In the genomic region with DNA sequence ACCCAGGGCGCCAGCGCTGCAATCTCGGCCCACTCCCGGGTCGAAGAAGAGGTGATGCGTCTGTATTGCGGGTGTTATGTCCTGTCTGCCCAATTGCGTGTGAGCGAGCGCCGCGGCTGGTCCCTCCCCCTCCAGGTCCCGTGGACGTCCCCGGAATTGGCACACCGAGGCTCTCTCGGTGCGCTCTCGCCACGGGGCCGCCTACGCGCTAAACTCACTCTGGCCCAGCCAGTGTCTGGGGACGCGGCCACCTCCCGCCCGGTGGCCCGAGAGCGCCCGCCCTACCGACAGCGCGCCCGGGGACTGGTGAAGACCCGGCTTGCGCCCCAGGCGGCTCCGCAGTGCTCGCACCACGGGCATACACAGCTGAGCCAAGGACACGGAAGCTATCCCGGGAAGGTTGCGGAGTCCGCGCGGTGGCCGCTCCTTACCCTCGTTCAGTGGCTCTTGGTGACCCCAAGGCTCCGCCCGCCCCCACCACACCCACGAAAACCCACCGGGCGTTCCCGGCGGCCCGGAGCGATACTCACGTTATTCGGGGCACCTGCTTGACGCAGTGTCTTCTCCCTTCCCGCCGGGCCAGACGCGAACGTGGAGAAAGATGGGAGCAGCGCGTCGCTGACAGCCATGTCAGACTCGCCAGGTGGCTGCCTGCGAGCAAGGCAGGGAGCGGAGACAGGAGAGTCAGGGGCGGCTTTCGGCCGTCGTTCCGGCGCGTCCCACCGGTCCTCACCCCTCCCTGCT, we compare ENCODE assay signal across 8 cellular contexts. TPM values are rescaled to one million over a fixed set of nuclear protein-coding genes. Genes with fewer than 3 reads are reported as not detected.
DNase-seq lines count a peak whose midpoint lies in the region; ATAC-seq and TF ChIP-seq lines count a peak whose summit lies in the region.

No MANE protein-coding gene starts in this region.

- DNase-seq in activated T-helper 2 cell treated with anti-CD3 and anti-CD28 coated beads, Interferon-gamma antibody, Interleukin-2, Interleukin-4, amounts not matched to agents 10 μg/mL and 5 μg/mL and 100 μg/mL, durations not matched to agents 14 hours and 24 hours and 36 hours (ENCODE audit: low spot score) = peak; percentile 18
- peak; percentile 84 for DNase-seq in Right ventricle myocardium superior
- no peak for DNase-seq in neuronal stem cell (ENCODE audit: low spot score)
- DNase-seq in A172 (ENCODE audit: low spot score) = no peak
- no peak for DNase-seq in NCI-H128 (lab: John Stamatoyannopoulos, UW; ENCODE audit: unreplicated experiment)
- no peak for DNase-seq in NAMALWA (ENCODE audit: low spot score)

- no peak overlapping the region for H2BK120ac ChIP-seq in neuronal stem cell (ENCODE audit: low read depth, low read length)

- no peak overlapping the region for H3K27ac Mint-ChIP-seq in activated T-helper 2 cell treated with anti-CD3 and anti-CD28 coated beads, Interferon-gamma antibody, Interleukin-2, Interleukin-4, amounts not matched to agents 10 μg/mL and 5 μg/mL and 100 μg/mL, durations not matched to agents 14 hours and 24 hours and 36 hours

- no peak; the same call in 1 of the 2 replicates for TF ChIP-seq CTCF in C4-2B (conservative IDR thresholded peaks at IDR 0.05)

- peaks cover 5% of the 10 kb centered on the region for H3K4me1 Mint-ChIP-seq in activated T-helper 2 cell treated with anti-CD3 and anti-CD28 coated beads, Interferon-gamma antibody, Interleukin-2, Interleukin-4, amounts not matched to agents 10 μg/mL and 5 μg/mL and 100 μg/mL, durations not matched to agents 14 hours and 24 hours and 36 hours (ENCODE audit: low read depth)

- no peaks in the 10 kb centered on the region for H3K79me1 ChIP-seq in neuronal stem cell (ENCODE audit: low read depth, low read length)

- no peak overlapping the region for H4K91ac ChIP-seq in neuronal stem cell (ENCODE audit: low read depth, low read length, poor library complexity)

- H3K4ac ChIP-seq in neuronal stem cell (ENCODE audit: low read length) = no peak overlapping the region

- H3K4me3 Mint-ChIP-seq in activated T-helper 2 cell treated with anti-CD3 and anti-CD28 coated beads, Interferon-gamma antibody, Interleukin-2, Interleukin-4, amounts not matched to agents 10 μg/mL and 5 μg/mL and 100 μg/mL, durations not matched to agents 14 hours and 24 hours and 36 hours (ENCODE audit: low read depth) = peak overlapping the region; percentile 71

- peak overlapping the region; percentile 68 for H3K27ac ChIP-seq in C4-2B
- no peak overlapping the region for H3K27ac ChIP-seq in HUES48 (ENCODE audit: low read depth, low read length)
- no peak overlapping the region for H3K27ac ChIP-seq in neuronal stem cell (replicated peaks; ENCODE audit: low read length)

- no peak overlapping the region for H2BK5ac ChIP-seq in neuronal stem cell (ENCODE audit: low read length)

- no peak overlapping the region for H2BK12ac ChIP-seq in neuronal stem cell (ENCODE audit: low read length)

- peak overlapping the region; percentile 91 for H3K23ac ChIP-seq in neuronal stem cell (ENCODE audit: low read depth, low read length, poor library complexity)

- H3K9ac ChIP-seq in HUES48 (ENCODE audit: low read depth, low read length) (no peak overlapping the region), neuronal stem cell (ENCODE audit: low read depth, low read length, poor library complexity) (peak overlapping the region; percentile 50)

- peak overlapping the region; percentile 78 for H3K18ac ChIP-seq in neuronal stem cell (ENCODE audit: low read length)

- H3K36me3 Mint-ChIP-seq in activated T-helper 2 cell treated with anti-CD3 and anti-CD28 coated beads, Interferon-gamma antibody, Interleukin-2, Interleukin-4, amounts not matched to agents 10 μg/mL and 5 μg/mL and 100 μg/mL, durations not matched to agents 14 hours and 24 hours and 36 hours (ENCODE audit: low read depth) = peaks cover 3% of the 10 kb centered on the region

- peak overlapping the region; percentile 86 for H2AK5ac ChIP-seq in neuronal stem cell (ENCODE audit: low read depth, low read length)

- peaks cover 58% of the 10 kb centered on the region for H3K27me3 Mint-ChIP-seq in activated T-helper 2 cell treated with anti-CD3 and anti-CD28 coated beads, Interferon-gamma antibody, Interleukin-2, Interleukin-4, amounts not matched to agents 10 μg/mL and 5 μg/mL and 100 μg/mL, durations not matched to agents 14 hours and 24 hours and 36 hours (ENCODE audit: low read depth)

- peak; percentile 32 for ATAC-seq in Right ventricle myocardium superior (ENCODE audit: poor library complexity)

- H3K36me3 ChIP-seq in HUES48 (ENCODE audit: control insufficient read depth, insufficient read depth, low read length) = peaks cover 11% of the 10 kb centered on the region
- H3K36me3 ChIP-seq in neuronal stem cell (replicated peaks in 1 of 2; ENCODE audit: control insufficient read depth in 2 of 2, insufficient read depth in 2 of 2, low read length in 2 of 2) = no peaks in the 10 kb centered on the region

- intact Hi-C loops in activated T-helper 2 cell treated with anti-CD3 and anti-CD28 coated beads, Interferon-gamma antibody, Interleukin-2, Interleukin-4, amounts not matched to agents 10 μg/mL and 5 μg/mL and 100 μg/mL, durations not matched to agents 14 hours and 24 hours and 36 hours (cut with micrococcal nuclease) = loop anchor here (5.0 to 10.0 kb wide), 3 partner anchors 206 to 1826 kb away; partner anchors contain the start of gene RAD23B
- intact Hi-C loops in Right ventricle myocardium superior (cut with DNase I) = loop anchor here (5.0 kb wide), 1 partner anchor 149 kb away; no protein-coding TSS in a partner anchor

- WGBS in neuronal stem cell (ENCODE audit: extremely low coverage in 2 of 2, insufficient read length in 2 of 2, insufficient replicate concordance in 1 of 2), 2 donors = no CpG with 5 or more reads among the region's 79 CpGs

- H3K9me3 Mint-ChIP-seq in activated T-helper 2 cell treated with anti-CD3 and anti-CD28 coated beads, Interferon-gamma antibody, Interleukin-2, Interleukin-4, amounts not matched to agents 10 μg/mL and 5 μg/mL and 100 μg/mL, durations not matched to agents 14 hours and 24 hours and 36 hours = no peaks in the 10 kb centered on the region

- H3K4me3 ChIP-seq in HUES48 (ENCODE audit: low read depth, low read length) (peak overlapping the region; percentile 63), neuronal stem cell (ENCODE audit: low read length in 2 of 2) (peak overlapping the region in 1 of 2 donors; percentile 83)

- H3K27me3 ChIP-seq in HUES48 (ENCODE audit: control insufficient read depth, insufficient read depth, low read length) (peaks cover 58% of the 10 kb centered on the region), neuronal stem cell (ENCODE audit: control insufficient read depth in 3 of 3, insufficient read depth in 3 of 3, low read depth in 1 of 3, low read length in 3 of 3) (peaks cover 25 to 75% (median 58%) of the 10 kb centered on the region in 3 experiments)

- H3K4me1 ChIP-seq in HUES48 (ENCODE audit: control insufficient read depth, insufficient read depth, low read length) = peaks cover 20% of the 10 kb centered on the region
- peaks cover 5% of the 10 kb centered on the region in 2 donors for H3K4me1 ChIP-seq in neuronal stem cell (ENCODE audit: control insufficient read depth in 2 of 2, insufficient read depth in 1 of 2, low read depth in 1 of 2, low read length in 2 of 2)

- peak overlapping the region; percentile 74 for H2BK15ac ChIP-seq in neuronal stem cell (ENCODE audit: low read length)

- no peak overlapping the region for H3K14ac ChIP-seq in neuronal stem cell (ENCODE audit: low read length)

- H4K8ac ChIP-seq in neuronal stem cell (ENCODE audit: low read depth, low read length) = no peak overlapping the region

- H3K9me3 ChIP-seq in HUES48 (ENCODE audit: control insufficient read depth, insufficient read depth, low read length) (no peaks in the 10 kb centered on the region), neuronal stem cell (replicated peaks in 1 of 2; ENCODE audit: control insufficient read depth in 2 of 2, insufficient read depth in 1 of 2, low read depth in 1 of 2, low read length in 2 of 2) (no peaks in the 10 kb centered on the region)

- peak overlapping the region; percentile 95 for H3K4me2 ChIP-seq in neuronal stem cell (ENCODE audit: insufficient read depth, low read length, poor library complexity, severe bottlenecking)

- peak overlapping the region; percentile 85 for H2AFZ ChIP-seq in neuronal stem cell (ENCODE audit: low read length)

RNA-seq across cellular contexts. Expression of gene KLF4, which starts 1.0 kb away (rescaled TPM):
- 0.52 and 1.4 TPM in 2 replicates for total RNA-seq in activated T-helper 2 cell treated with anti-CD3 and anti-CD28 coated beads, Interferon-gamma antibody, Interleukin-2, Interleukin-4, amounts not matched to agents 10 μg/mL and 5 μg/mL and 100 μg/mL, durations not matched to agents 14 hours and 24 hours and 36 hours
- total RNA-seq in Right ventricle myocardium superior = 32.4 TPM
- 1.1 TPM for polyA plus RNA-seq in neuronal stem cell (2013, experiment 1 of 2)
- 1.2 TPM for polyA plus RNA-seq in neuronal stem cell (2013, experiment 2 of 2)
- 5.4 and 6.4 TPM in 2 replicates for total RNA-seq in A172 (2014; rRNA removed; shearing (Covaris generic))

Comparison
In these comparisons a context has a peak if more than half of its experiments do, and no peak if none do; other contexts are left out.
1. DNase-seq: peak in activated T-helper 2 cell treated with anti-CD3 and anti-CD28 coated beads, Interferon-gamma antibody, Interleukin-2, Interleukin-4, amounts not matched to agents 10 μg/mL and 5 μg/mL and 100 μg/mL, durations not matched to agents 14 hours and 24 hours and 36 hours (single experiment) and Right ventricle myocardium superior (single experiment); none in neuronal stem cell (single experiment), A172 (single experiment), NCI-H128 (single experiment) and NAMALWA (single experiment).